In the genomic region with DNA sequence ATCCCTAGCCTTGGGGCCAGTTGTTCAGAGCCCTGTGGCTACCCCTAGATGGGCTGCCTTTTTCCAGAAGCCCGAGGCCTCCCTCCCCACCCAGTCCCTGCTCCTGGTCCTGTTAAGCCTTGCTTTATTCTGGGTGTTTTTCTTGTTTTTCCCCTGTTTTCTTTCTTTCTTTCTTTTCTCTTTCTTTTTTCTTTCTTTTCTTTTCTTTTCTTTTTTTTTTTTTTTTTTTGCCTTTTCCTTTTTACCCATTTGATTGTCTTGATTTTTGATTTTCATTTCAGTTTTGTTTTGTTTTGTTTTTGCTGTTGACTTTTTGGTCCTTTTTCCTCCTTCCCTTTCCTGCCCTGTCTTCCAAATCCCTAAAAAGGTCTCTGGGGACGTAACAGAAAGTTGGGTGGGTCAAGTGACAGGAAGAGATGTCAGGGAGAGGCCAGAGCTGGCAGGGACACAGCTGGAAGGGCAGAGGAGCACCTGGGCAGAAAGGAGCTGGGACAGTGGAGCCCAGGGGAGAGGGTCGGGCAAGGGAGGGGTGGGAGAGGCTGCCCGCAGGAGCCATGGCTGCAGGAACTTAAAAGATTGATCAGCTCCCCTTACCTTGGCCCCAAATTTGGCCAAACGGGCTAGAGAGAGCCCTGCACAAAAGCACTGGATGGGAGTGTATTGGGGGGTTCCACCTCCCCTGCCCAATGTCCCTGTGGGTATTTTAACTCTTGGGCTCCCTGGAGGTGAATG, we compare ENCODE assay signal across 25 cellular contexts. TPM values are rescaled to one million over a fixed set of nuclear protein-coding genes. Genes with fewer than 3 reads are reported as not detected.
DNase-seq lines count a peak whose midpoint lies in the region; ATAC-seq and TF ChIP-seq lines count a peak whose summit lies in the region.
"Had no signal": no experiment of that assay in that cellular context is flagged by ENCODE, and none has a peak within 500 bp of the region (broad histone marks: within the 10 kb centered on the region; RNA-seq: fewer than 3 reads in every experiment).

No MANE protein-coding gene starts in this region.

- H3K4me1 Mint-ChIP-seq in GM23338 = peaks cover 46% of the 10 kb centered on the region
- peaks cover 28% of the 10 kb centered on the region for H3K4me1 Mint-ChIP-seq in neural progenitor cell
- H3K4me1 Mint-ChIP-seq: activated CD4-positive, alpha-beta T cell treated with anti-CD3 and anti-CD28 coated beads for 36 hours; CD14-positive monocyte had no signal

- H3K27me3 ChIP-seq in GM23338 (ENCODE audit: insufficient read depth) (peaks cover 13% of the 10 kb centered on the region; the same call in 1 of the 2 replicates), HUES64 (ENCODE audit: insufficient read depth, low read length) (peaks cover 46% of the 10 kb centered on the region), left ventricle myocardium inferior (ENCODE audit: low read depth) (no peaks in the 10 kb centered on the region), neural progenitor cell (peaks cover 19% of the 10 kb centered on the region), MM.1S (replicated peaks; ENCODE audit: insufficient read depth, low read length) (no peaks in the 10 kb centered on the region)

- H3K36me3 ChIP-seq in GM23338 (ENCODE audit: insufficient read depth) (no peaks in the 10 kb centered on the region), HUES64 (ENCODE audit: insufficient read depth, low read length) (no peaks in the 10 kb centered on the region), left ventricle myocardium inferior (peaks cover 18% of the 10 kb centered on the region), neural progenitor cell (no peaks in the 10 kb centered on the region), MM.1S (replicated peaks; ENCODE audit: insufficient read depth, low read length) (no peaks in the 10 kb centered on the region)
- H3K36me3 ChIP-seq: esophagus squamous epithelium, transverse colon had no signal

- H3K4me3 ChIP-seq in GM23338 (peak overlapping the region; percentile 24; the same call in 1 of the 2 replicates), HUES64 (ENCODE audit: low read length) (peak overlapping the region; percentile 2; the same call in 1 of the 2 replicates), left ventricle myocardium inferior (peak overlapping the region; percentile 72), neural progenitor cell (no peak overlapping the region), MM.1S (ENCODE audit: low read length) (no peak overlapping the region)
- H3K4me3 ChIP-seq: esophagus squamous epithelium, hepatocyte, SK-N-MC, transverse colon had no signal

- WGBS in HUES64 = 51% methylated on average over 5 of the region's 5 CpGs

- intact Hi-C loops in left ventricle myocardium inferior (cut with micrococcal nuclease) = no loop called here

- H3K27ac Mint-ChIP-seq in GM23338 = no peak overlapping the region
- no peak overlapping the region for H3K27ac Mint-ChIP-seq in neural progenitor cell
- H3K27ac Mint-ChIP-seq: activated CD4-positive, alpha-beta T cell treated with anti-CD3 and anti-CD28 coated beads for 36 hours; CD14-positive monocyte; dendritic cell treated with granulocyte-macrophage colony-stimulating factor and Interleukin-4, amounts not matched to agents 40 ng/mL and 50 ng/mL, for 4 days; mesothelial cell of epicardium; naive thymus-derived CD4-positive, alpha-beta T cell had no signal

- H3K9me2 ChIP-seq in GM23338 (ENCODE audit: insufficient read depth) = 0 out of 2 replicates have a peak, but pooled peaks cover 4% of the 10 kb centered on the region
- H3K9me2 ChIP-seq in MM.1S (replicated peaks; ENCODE audit: insufficient read depth, low read length) = no peaks in the 10 kb centered on the region

- H3K9me3 ChIP-seq in HUES64 (ENCODE audit: insufficient read depth, low read depth, low read length) (no peaks in the 10 kb centered on the region), left ventricle myocardium inferior (replicated peaks) (no peaks in the 10 kb centered on the region), neural progenitor cell (ENCODE audit: low read depth) (no peaks in the 10 kb centered on the region), MM.1S (replicated peaks; ENCODE audit: insufficient read depth, low read length) (no peaks in the 10 kb centered on the region)
- H3K9me3 ChIP-seq: esophagus squamous epithelium, transverse colon had no signal

- H3K79me2 ChIP-seq in GM23338 (replicated peaks; ENCODE audit: insufficient read depth) = no peaks in the 10 kb centered on the region
- H3K79me2 ChIP-seq in neural progenitor cell (ENCODE audit: low read depth) = no peaks in the 10 kb centered on the region
- no peaks in the 10 kb centered on the region for H3K79me2 ChIP-seq in MM.1S (ENCODE audit: low read length)
- H3K79me2 ChIP-seq: hepatocyte had no signal

- H3K36me3 Mint-ChIP-seq in GM23338 (ENCODE audit: low read depth) (no peaks in the 10 kb centered on the region), neural progenitor cell (no peaks in the 10 kb centered on the region)
- H3K36me3 Mint-ChIP-seq: CD14-positive monocyte; mesothelial cell of epicardium; naive thymus-derived CD4-positive, alpha-beta T cell had no signal

- H2AFZ ChIP-seq in GM23338 = no peak overlapping the region
- H2AFZ ChIP-seq in neural progenitor cell (replicated peaks) = no peak overlapping the region
- no peak overlapping the region for H2AFZ ChIP-seq in MM.1S (ENCODE audit: low read length)
- H2AFZ ChIP-seq: hepatocyte had no signal

- H4K20me1 ChIP-seq in GM23338 (replicated peaks; ENCODE audit: insufficient read depth) = no peaks in the 10 kb centered on the region
- H4K20me1 ChIP-seq in neural progenitor cell (ENCODE audit: low read depth) = no peaks in the 10 kb centered on the region
- no peaks in the 10 kb centered on the region for H4K20me1 ChIP-seq in MM.1S (ENCODE audit: insufficient read depth, low read length)

- H3K9ac ChIP-seq in HUES64 (ENCODE audit: low read depth, low read length) (no peak overlapping the region; the same call in 1 of the 2 replicates), neural progenitor cell (no peak overlapping the region), MM.1S (ENCODE audit: low read length) (no peak overlapping the region)

- H3K4me2 ChIP-seq in GM23338 = peak overlapping the region; percentile 69
- peak overlapping the region; percentile 10 for H3K4me2 ChIP-seq in neural progenitor cell
- no peak overlapping the region for H3K4me2 ChIP-seq in MM.1S (ENCODE audit: low read depth, low read length)
- H3K4me2 ChIP-seq: hepatocyte had no signal

- H3K4me3 Mint-ChIP-seq in GM23338 (no peak overlapping the region; the same call in 2 of the 3 replicates), neural progenitor cell (no peak overlapping the region)
- H3K4me3 Mint-ChIP-seq: activated CD4-positive, alpha-beta T cell treated with anti-CD3 and anti-CD28 coated beads for 36 hours; dendritic cell treated with granulocyte-macrophage colony-stimulating factor and Interleukin-4, amounts not matched to agents 40 ng/mL and 50 ng/mL, for 4 days; mesothelial cell of epicardium; naive thymus-derived CD4-positive, alpha-beta T cell had no signal

- TF ChIP-seq CTCF in GM23338 (conservative IDR thresholded peaks at IDR 0.05; ENCODE audit: low read depth in 2 of 2) (no peak), left ventricle myocardium inferior (IDR thresholded peaks at IDR 0.05; ENCODE audit: borderline replicate concordance) (no peak), neural progenitor cell (IDR thresholded peaks at IDR 0.05) (no peak), MM.1S (IDR thresholded peaks at IDR 0.05; ENCODE audit: low read length) (no peak)

- H3K27me3 Mint-ChIP-seq in GM23338 (ENCODE audit: insufficient read depth, low read depth, poor library complexity) (peaks cover 26% of the 10 kb centered on the region), neural progenitor cell (ENCODE audit: insufficient read depth, low read depth) (peaks cover 12% of the 10 kb centered on the region)

- ATAC-seq in GM23338 (peak; percentile 1; the same call in 1 of the 3 replicates), HG02588 (IDR thresholded peaks at IDR 0.05; ENCODE audit: unreplicated experiment) (no peak)
- ATAC-seq: activated CD4-positive, alpha-beta T cell treated with anti-CD3 and anti-CD28 coated beads for 36 hours; naive thymus-derived CD4-positive, alpha-beta T cell had no signal

- 0 out of 2 replicates have a peak, but pooled peaks cover 2% of the 10 kb centered on the region for H3F3A ChIP-seq in GM23338 (replicated peaks; ENCODE audit: low read depth)
- peaks cover 8% of the 10 kb centered on the region for H3F3A ChIP-seq in neural progenitor cell (ENCODE audit: low read depth)
- no peaks in the 10 kb centered on the region for H3F3A ChIP-seq in MM.1S (ENCODE audit: insufficient read depth, low read length)

- H3K27ac ChIP-seq in GM23338 (ENCODE audit: low read depth) (no peak overlapping the region; the same call in 1 of the 2 replicates), HUES64 (ENCODE audit: low read depth, low read length) (no peak overlapping the region), left ventricle myocardium inferior (replicated peaks) (peak overlapping the region; percentile 93), neural progenitor cell (no peak overlapping the region), MM.1S (ENCODE audit: low read length) (no peak overlapping the region)
- H3K27ac ChIP-seq: esophagus squamous epithelium, hepatocyte, SK-N-MC had no signal

- no peaks in the 10 kb centered on the region; the same call in 2 of the 3 replicates for H3K9me3 Mint-ChIP-seq in GM23338
- H3K9me3 Mint-ChIP-seq in neural progenitor cell = no peaks in the 10 kb centered on the region
- H3K9me3 Mint-ChIP-seq: CD14-positive monocyte; dendritic cell treated with granulocyte-macrophage colony-stimulating factor and Interleukin-4, amounts not matched to agents 40 ng/mL and 50 ng/mL, for 4 days; mesothelial cell of epicardium had no signal

- no peak for DNase-seq in GM23338 (ENCODE audit: low spot score)
- DNase-seq in left ventricle myocardium inferior = no peak
- no peak for DNase-seq in neural progenitor cell (ENCODE audit: low spot score)
- no peak for DNase-seq in DMS53 treated with DMSO at 0.1 percent for 48 hours (lab: John Stamatoyannopoulos, UW; ENCODE audit: unreplicated experiment)
- DNase-seq in MM.1S = no peak
- DNase-seq: activated CD4-positive, alpha-beta T cell treated with anti-CD3 and anti-CD28 coated beads for 36 hours; activated effector memory CD4-positive, alpha-beta T cell treated with anti-CD3 and anti-CD28 coated beads, Interleukin-2, amount 50 U/mL, for 16 hours; caudate nucleus; DND-41; esophagus squamous epithelium; foreskin melanocyte; NCI-H2029; NCI-H2227 treated with DMSO at 0.1 percent for 48 hours; occipital lobe; stimulated activated CD4-positive, alpha-beta T cell treated with anti-CD3 and anti-CD28 coated beads, Interleukin-2, amount 100 ng/mL, for 24 hours; T-helper 2 cell had no signal

- peaks cover 33% of the 10 kb centered on the region for H3K4me1 ChIP-seq in GM23338 (ENCODE audit: insufficient read depth)
- H3K4me1 ChIP-seq in HUES64 (ENCODE audit: insufficient read depth, low read length) = peaks cover 26% of the 10 kb centered on the region
- H3K4me1 ChIP-seq in left ventricle myocardium inferior = peaks cover 76% of the 10 kb centered on the region
- peaks cover 27% of the 10 kb centered on the region for H3K4me1 ChIP-seq in neural progenitor cell
- no peaks in the 10 kb centered on the region for H3K4me1 ChIP-seq in MM.1S (ENCODE audit: low read length)

RNA-seq across cellular contexts. Expression of gene MYH7B, which starts 27.6 kb away (rescaled TPM):
- total RNA-seq in GM23338 (2014; rRNA removed; shearing (Covaris generic)) = 0.10 and 0.78 TPM in 2 replicates
- polyA plus RNA-seq in GM23338 (2016; fragmentation: Nextera tagmentation; extraction: Ambion mirVana) = 1.0 and 1.1 TPM in 2 replicates
- polyA plus RNA-seq in HUES64 (2013, experiment 1 of 2) = 0.15 TPM
- polyA plus RNA-seq in HUES64 (2013, experiment 2 of 2) = 0.25 TPM
- total RNA-seq in left ventricle myocardium inferior (253 TPM), neural progenitor cell (ENCODE audit: low replicate concordance) (0.03 TPM in 1 of 2 replicates, not detected in the other)
- polyA plus RNA-seq: CD14-positive monocyte had no signal

RNA-seq across cellular contexts. Expression of gene GSS, which starts 27.6 kb away (rescaled TPM):
- 47.5 and 63.3 TPM in 2 replicates for total RNA-seq in GM23338 (2014; rRNA removed; shearing (Covaris generic))
- polyA plus RNA-seq in GM23338 (2016; fragmentation: Nextera tagmentation; extraction: Ambion mirVana) = 31.4 and 34.0 TPM in 2 replicates
- polyA plus RNA-seq in HUES64 (2013, experiment 1 of 2) = 28.5 TPM
- 29.9 TPM for polyA plus RNA-seq in HUES64 (2013, experiment 2 of 2)
- total RNA-seq in left ventricle myocardium inferior = 17.2 TPM
- total RNA-seq in neural progenitor cell (ENCODE audit: low replicate concordance) = 63.9 and 96.4 TPM in 2 replicates

Comparison
In these comparisons a context has a peak if more than half of its experiments do, and no peak if none do; other contexts are left out.
1. H3K4me3 ChIP-seq: peak in GM23338 (single experiment), HUES64 (single experiment) and left ventricle myocardium inferior (single experiment); none in neural progenitor cell (single experiment) and MM.1S (single experiment).
2. RNA of gene MYH7B, which starts 27.6 kb away (total RNA-seq): 253 TPM in left ventricle myocardium inferior (single experiment); 0.10 to 0.78 TPM in GM23338 and 0.03 TPM in neural progenitor cell; every median in the first group is over 100 times any median in the second.